In the genomic region with DNA sequence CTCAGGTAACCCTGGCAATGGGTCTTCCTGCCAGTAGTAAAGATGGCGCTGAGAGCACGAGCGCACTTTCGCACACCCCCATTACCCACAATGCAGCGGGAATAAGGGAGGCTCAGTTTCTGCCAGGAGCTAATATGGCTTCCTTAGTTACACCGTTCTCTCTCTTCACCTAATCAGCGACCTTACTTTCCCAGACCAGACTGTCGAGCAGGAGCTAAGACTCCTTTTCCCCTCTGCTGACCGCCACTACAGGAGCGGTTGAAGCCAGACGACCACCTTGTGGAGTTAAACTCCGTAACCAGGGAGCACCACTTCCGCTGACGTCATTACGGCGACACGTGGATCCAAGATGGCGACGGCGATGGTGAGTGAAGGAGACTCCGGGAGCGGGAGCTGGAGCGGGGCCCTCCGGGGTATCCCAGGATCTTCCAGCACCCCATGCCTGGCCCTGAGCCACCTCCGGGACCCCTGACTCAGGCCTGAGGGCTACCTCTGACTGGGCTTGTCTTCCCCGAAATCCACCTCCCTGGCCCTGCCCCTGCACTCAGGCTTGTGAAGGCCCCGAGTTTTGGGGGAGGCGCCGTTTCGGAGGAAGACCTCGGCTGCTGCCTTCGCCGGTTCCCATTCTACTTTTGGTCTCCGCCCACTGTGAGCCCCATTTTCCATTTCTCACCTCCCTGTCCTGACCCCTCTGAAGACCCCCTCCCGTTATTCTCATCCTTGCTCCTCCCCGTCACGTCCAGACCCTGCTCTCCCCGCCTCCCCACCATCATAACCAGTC, we compare ENCODE assay signal across 1 cellular context.
TF ChIP-seq lines count a peak whose summit lies in the region.

A gene with protein sequence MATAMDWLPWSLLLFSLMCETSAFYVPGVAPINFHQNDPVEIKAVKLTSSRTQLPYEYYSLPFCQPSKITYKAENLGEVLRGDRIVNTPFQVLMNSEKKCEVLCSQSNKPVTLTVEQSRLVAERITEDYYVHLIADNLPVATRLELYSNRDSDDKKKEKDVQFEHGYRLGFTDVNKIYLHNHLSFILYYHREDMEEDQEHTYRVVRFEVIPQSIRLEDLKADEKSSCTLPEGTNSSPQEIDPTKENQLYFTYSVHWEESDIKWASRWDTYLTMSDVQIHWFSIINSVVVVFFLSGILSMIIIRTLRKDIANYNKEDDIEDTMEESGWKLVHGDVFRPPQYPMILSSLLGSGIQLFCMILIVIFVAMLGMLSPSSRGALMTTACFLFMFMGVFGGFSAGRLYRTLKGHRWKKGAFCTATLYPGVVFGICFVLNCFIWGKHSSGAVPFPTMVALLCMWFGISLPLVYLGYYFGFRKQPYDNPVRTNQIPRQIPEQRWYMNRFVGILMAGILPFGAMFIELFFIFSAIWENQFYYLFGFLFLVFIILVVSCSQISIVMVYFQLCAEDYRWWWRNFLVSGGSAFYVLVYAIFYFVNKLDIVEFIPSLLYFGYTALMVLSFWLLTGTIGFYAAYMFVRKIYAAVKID (plus strand): TSS at position 323 of the 781 bp plus-strand sequence. CDS start 27 bp downstream, at position 350.

TF ChIP-seq in HepG2, 621 proteins besides CTCF, POLR2A, EP300 and RAD21 (continued from another document and continues in another):
- TF ChIP-seq, protein P1, sequence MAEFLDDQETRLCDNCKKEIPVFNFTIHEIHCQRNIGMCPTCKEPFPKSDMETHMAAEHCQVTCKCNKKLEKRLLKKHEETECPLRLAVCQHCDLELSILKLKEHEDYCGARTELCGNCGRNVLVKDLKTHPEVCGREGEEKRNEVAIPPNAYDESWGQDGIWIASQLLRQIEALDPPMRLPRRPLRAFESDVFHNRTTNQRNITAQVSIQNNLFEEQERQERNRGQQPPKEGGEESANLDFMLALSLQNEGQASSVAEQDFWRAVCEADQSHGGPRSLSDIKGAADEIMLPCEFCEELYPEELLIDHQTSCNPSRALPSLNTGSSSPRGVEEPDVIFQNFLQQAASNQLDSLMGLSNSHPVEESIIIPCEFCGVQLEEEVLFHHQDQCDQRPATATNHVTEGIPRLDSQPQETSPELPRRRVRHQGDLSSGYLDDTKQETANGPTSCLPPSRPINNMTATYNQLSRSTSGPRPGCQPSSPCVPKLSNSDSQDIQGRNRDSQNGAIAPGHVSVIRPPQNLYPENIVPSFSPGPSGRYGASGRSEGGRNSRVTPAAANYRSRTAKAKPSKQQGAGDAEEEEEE (CRISPR knock-in tag; IDR thresholded peaks at IDR 0.05; ENCODE audit: borderline replicate concordance): peak; percentile 14; the same call in 1 of the 2 replicates
- TF ChIP-seq ZNF569 (CRISPR knock-in tag; IDR thresholded peaks at IDR 0.05; ENCODE audit: borderline replicate concordance) (peak; percentile 98; the same call in 1 of the 2 replicates), THYN1 (CRISPR knock-in tag; IDR thresholded peaks at IDR 0.05; ENCODE audit: borderline replicate concordance, low read depth) (no peak), CEBPG (CRISPR knock-in tag; IDR thresholded peaks at IDR 0.05) (peak; percentile 43), RBM22 (optimal IDR thresholded peaks at IDR 0.05; ENCODE audit: low read length) (peak; percentile 60), ZNF468 (CRISPR knock-in tag; IDR thresholded peaks at IDR 0.05) (peak; percentile 23; the same call in 1 of the 2 replicates), SNRNP70 (IDR thresholded peaks at IDR 0.05; ENCODE audit: low read depth, low read length) (no peak), FOXP1 (IDR thresholded peaks at IDR 0.05) (no peak), FOXP1 (CRISPR knock-in tag; IDR thresholded peaks at IDR 0.05) (no peak; the same call in 1 of the 2 replicates), AKAP8 (CRISPR knock-in tag; IDR thresholded peaks at IDR 0.05) (peak; percentile 66; the same call in 1 of the 2 replicates), SUZ12 (IDR thresholded peaks at IDR 0.05; ENCODE audit: low read depth, low read length) (peak; percentile 85), ZNF274 (CRISPR knock-in tag; IDR thresholded peaks at IDR 0.05) (peak; percentile 70; the same call in 1 of the 2 replicates), HNRNPLL (IDR thresholded peaks at IDR 0.05; ENCODE audit: low read depth, low read length, poor library complexity, severe bottlenecking) (peak; percentile 58), U2AF2 (IDR thresholded peaks at IDR 0.05; ENCODE audit: low read depth, low read length) (no peak), POLR2G (IDR thresholded peaks at IDR 0.05; ENCODE audit: low read depth, low read length) (peak; percentile 98), SMAD3 (CRISPR knock-in tag; IDR thresholded peaks at IDR 0.05) (peak; percentile 92), TBX3 (IDR thresholded peaks at IDR 0.05; ENCODE audit: borderline replicate concordance) (peak; percentile 56; the same call in 1 of the 2 replicates), KAT2B (IDR thresholded peaks at IDR 0.05; ENCODE audit: borderline replicate concordance, low read depth, low read length) (no peak), CREM (IDR thresholded peaks at IDR 0.05) (peak; percentile 100), CREM (CRISPR knock-in tag; IDR thresholded peaks at IDR 0.05) (peak; percentile 81), ATRX (CRISPR knock-in tag; IDR thresholded peaks at IDR 0.05; ENCODE audit: borderline replicate concordance) (no peak), ZNF552 (CRISPR knock-in tag; IDR thresholded peaks at IDR 0.05; ENCODE audit: borderline replicate concordance) (peak; percentile 89; the same call in 1 of the 2 replicates), SSRP1 (CRISPR knock-in tag; IDR thresholded peaks at IDR 0.05) (peak; percentile 91), FOXA3 (CRISPR knock-in tag; IDR thresholded peaks at IDR 0.05) (peak; percentile 72), HOXA7 (CRISPR knock-in tag; IDR thresholded peaks at IDR 0.05) (no peak), RFX5 (IDR thresholded peaks at IDR 0.05; ENCODE audit: low read depth, low read length) (peak; percentile 83), FIP1L1 (IDR thresholded peaks at IDR 0.05; ENCODE audit: borderline replicate concordance, insufficient read depth, low read depth, low read length) (no peak), NR2C2 (CRISPR knock-in tag; IDR thresholded peaks at IDR 0.05; ENCODE audit: borderline replicate concordance) (peak; percentile 95), ZNF282 (IDR thresholded peaks at IDR 0.05; ENCODE audit: partially characterized antibody) (no peak), NONO (IDR thresholded peaks at IDR 0.05) (no peak), NONO (CRISPR knock-in tag; conservative IDR thresholded peaks at IDR 0.05) (peak; percentile 97)
- TF ChIP-seq, protein P2, sequence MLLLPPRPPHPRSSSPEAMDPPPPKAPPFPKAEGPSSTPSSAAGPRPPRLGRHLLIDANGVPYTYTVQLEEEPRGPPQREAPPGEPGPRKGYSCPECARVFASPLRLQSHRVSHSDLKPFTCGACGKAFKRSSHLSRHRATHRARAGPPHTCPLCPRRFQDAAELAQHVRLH (CRISPR knock-in tag; IDR thresholded peaks at IDR 0.05; ENCODE audit: borderline replicate concordance, low read depth): peak; percentile 98
- TF ChIP-seq, protein P3, sequence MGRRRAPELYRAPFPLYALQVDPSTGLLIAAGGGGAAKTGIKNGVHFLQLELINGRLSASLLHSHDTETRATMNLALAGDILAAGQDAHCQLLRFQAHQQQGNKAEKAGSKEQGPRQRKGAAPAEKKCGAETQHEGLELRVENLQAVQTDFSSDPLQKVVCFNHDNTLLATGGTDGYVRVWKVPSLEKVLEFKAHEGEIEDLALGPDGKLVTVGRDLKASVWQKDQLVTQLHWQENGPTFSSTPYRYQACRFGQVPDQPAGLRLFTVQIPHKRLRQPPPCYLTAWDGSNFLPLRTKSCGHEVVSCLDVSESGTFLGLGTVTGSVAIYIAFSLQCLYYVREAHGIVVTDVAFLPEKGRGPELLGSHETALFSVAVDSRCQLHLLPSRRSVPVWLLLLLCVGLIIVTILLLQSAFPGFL (CRISPR knock-in tag; IDR thresholded peaks at IDR 0.05): 0 out of 2 replicates have a peak, but pooled peaks have one; percentile 8
- TF ChIP-seq, protein P4, sequence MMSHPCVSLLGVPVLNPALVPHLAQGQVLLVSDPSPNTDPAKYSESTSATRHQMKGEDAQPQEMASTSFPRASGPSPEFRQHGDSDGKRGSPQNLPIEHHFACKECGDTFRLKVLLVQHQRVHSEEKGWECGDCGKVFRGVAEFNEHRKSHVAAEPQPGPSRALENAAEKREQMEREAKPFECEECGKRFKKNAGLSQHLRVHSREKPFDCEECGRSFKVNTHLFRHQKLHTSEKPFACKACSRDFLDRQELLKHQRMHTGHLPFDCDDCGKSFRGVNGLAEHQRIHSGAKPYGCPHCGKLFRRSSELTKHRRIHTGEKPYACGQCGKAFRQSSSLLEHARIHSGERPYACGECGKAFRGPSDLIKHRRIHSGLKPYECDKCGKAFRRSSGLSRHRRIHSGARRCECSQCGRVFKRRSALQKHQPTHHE (CRISPR knock-in tag; IDR thresholded peaks at IDR 0.05; ENCODE audit: borderline replicate concordance): no peak; the same call in 1 of the 2 replicates
- TF ChIP-seq, protein P5, sequence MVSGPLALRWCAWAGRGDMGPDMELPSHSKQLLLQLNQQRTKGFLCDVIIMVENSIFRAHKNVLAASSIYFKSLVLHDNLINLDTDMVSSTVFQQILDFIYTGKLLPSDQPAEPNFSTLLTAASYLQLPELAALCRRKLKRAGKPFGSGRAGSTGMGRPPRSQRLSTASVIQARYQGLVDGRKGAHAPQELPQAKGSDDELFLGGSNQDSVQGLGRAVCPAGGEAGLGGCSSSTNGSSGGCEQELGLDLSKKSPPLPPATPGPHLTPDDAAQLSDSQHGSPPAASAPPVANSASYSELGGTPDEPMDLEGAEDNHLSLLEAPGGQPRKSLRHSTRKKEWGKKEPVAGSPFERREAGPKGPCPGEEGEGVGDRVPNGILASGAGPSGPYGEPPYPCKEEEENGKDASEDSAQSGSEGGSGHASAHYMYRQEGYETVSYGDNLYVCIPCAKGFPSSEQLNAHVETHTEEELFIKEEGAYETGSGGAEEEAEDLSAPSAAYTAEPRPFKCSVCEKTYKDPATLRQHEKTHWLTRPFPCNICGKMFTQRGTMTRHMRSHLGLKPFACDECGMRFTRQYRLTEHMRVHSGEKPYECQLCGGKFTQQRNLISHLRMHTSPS (CRISPR knock-in tag; IDR thresholded peaks at IDR 0.05; ENCODE audit: low read depth): no peak; the same call in none of the 2 replicates
- TF ChIP-seq, protein P6, sequence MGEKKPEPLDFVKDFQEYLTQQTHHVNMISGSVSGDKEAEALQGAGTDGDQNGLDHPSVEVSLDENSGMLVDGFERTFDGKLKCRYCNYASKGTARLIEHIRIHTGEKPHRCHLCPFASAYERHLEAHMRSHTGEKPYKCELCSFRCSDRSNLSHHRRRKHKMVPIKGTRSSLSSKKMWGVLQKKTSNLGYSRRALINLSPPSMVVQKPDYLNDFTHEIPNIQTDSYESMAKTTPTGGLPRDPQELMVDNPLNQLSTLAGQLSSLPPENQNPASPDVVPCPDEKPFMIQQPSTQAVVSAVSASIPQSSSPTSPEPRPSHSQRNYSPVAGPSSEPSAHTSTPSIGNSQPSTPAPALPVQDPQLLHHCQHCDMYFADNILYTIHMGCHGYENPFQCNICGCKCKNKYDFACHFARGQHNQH (CRISPR knock-in tag; IDR thresholded peaks at IDR 0.05): peak; percentile 88
- TF ChIP-seq, protein P7, sequence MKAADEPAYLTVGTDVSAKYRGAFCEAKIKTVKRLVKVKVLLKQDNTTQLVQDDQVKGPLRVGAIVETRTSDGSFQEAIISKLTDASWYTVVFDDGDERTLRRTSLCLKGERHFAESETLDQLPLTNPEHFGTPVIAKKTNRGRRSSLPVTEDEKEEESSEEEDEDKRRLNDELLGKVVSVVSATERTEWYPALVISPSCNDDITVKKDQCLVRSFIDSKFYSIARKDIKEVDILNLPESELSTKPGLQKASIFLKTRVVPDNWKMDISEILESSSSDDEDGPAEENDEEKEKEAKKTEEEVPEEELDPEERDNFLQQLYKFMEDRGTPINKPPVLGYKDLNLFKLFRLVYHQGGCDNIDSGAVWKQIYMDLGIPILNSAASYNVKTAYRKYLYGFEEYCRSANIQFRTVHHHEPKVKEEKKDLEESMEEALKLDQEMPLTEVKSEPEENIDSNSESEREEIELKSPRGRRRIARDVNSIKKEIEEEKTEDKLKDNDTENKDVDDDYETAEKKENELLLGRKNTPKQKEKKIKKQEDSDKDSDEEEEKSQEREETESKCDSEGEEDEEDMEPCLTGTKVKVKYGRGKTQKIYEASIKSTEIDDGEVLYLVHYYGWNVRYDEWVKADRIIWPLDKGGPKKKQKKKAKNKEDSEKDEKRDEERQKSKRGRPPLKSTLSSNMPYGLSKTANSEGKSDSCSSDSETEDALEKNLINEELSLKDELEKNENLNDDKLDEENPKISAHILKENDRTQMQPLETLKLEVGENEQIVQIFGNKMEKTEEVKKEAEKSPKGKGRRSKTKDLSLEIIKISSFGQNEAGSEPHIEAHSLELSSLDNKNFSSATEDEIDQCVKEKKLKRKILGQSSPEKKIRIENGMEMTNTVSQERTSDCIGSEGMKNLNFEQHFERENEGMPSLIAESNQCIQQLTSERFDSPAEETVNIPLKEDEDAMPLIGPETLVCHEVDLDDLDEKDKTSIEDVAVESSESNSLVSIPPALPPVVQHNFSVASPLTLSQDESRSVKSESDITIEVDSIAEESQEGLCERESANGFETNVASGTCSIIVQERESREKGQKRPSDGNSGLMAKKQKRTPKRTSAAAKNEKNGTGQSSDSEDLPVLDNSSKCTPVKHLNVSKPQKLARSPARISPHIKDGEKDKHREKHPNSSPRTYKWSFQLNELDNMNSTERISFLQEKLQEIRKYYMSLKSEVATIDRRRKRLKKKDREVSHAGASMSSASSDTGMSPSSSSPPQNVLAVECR (CRISPR knock-in tag; IDR thresholded peaks at IDR 0.05; ENCODE audit: borderline replicate concordance): peak; percentile 94
- TF ChIP-seq, protein P8, sequence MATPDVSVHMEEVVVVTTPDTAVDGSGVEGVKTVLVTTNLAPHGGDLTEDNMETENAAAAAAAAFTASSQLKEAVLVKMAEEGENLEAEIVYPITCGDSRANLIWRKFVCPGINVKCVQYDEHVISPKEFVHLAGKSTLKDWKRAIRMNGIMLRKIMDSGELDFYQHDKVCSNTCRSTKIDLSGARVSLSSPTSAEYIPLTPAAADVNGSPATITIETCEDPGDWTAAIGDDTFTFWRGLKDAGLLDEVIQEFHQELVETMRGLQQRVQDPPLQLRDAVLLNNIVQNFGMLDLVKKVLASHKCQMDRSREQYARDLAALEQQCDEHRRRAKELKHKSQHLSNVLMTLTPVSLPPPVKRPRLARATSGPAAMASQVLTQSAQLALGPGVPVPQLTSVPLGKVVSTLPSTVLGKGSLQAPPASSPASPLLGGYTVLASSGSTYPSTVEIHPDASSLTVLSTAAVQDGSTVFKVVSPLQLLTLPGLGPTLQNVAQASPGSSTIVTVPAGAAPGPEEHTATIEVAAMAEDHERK (CRISPR knock-in tag; IDR thresholded peaks at IDR 0.05; ENCODE audit: low read depth): peak; percentile 90
- TF ChIP-seq, protein P9, sequence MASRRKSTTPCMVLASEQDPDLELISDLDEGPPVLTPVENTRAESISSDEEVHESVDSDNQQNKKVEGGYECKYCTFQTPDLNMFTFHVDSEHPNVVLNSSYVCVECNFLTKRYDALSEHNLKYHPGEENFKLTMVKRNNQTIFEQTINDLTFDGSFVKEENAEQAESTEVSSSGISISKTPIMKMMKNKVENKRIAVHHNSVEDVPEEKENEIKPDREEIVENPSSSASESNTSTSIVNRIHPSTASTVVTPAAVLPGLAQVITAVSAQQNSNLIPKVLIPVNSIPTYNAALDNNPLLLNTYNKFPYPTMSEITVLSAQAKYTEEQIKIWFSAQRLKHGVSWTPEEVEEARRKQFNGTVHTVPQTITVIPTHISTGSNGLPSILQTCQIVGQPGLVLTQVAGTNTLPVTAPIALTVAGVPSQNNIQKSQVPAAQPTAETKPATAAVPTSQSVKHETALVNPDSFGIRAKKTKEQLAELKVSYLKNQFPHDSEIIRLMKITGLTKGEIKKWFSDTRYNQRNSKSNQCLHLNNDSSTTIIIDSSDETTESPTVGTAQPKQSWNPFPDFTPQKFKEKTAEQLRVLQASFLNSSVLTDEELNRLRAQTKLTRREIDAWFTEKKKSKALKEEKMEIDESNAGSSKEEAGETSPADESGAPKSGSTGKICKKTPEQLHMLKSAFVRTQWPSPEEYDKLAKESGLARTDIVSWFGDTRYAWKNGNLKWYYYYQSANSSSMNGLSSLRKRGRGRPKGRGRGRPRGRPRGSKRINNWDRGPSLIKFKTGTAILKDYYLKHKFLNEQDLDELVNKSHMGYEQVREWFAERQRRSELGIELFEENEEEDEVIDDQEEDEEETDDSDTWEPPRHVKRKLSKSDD (CRISPR knock-in tag; IDR thresholded peaks at IDR 0.05; ENCODE audit: low read depth): peak; percentile 100
